Comparison of ENCODE assay signal across 18 cellular contexts in genomic region chrX:116141270-116141669, GRCh38. TPM values are rescaled to one million over a fixed set of nuclear protein-coding genes. Genes with fewer than 3 reads are reported as not detected.
"Had no signal": no experiment of that assay in that cellular context is flagged by ENCODE, and none has a peak within 500 bp of the region (broad histone marks: within the 10 kb centered on the region; RNA-seq: fewer than 3 reads in every experiment).

No MANE protein-coding gene starts in this region.

RNA-seq across cellular contexts. Expression of gene AGTR2, which starts 29.3 kb away (rescaled TPM):
- total RNA-seq: activated naive CD4-positive, alpha-beta T cell treated with anti-CD3 and anti-CD28 coated beads for 36 hours; activated naive CD4-positive, alpha-beta T cell treated with anti-CD3 and anti-CD28 coated beads, Interleukin-2, amount 50 U/mL, for 72 hours; activated naive CD8-positive, alpha-beta T cell treated with anti-CD3 and anti-CD28 coated beads for 36 hours; activated naive CD8-positive, alpha-beta T cell treated with anti-CD3 and anti-CD28 coated beads, Interleukin-2, amount 10 ng/mL, durations not matched to agents 7 days and 5 days; activated T-cell treated with anti-CD3 and anti-CD28 coated beads, Interleukin-2, amount 50 U/mL, for 4 hours; activated T-cell treated with anti-CD3 and anti-CD28 coated beads, Interleukin-2, amount 50 U/mL, for 72 hours; activated T-helper 1 cell treated with anti-CD3 and anti-CD28 coated beads, Interleukin-12 subunit alpha, Interleukin-12 subunit beta, Interleukin-2, Interleukin-4 antibody, amounts not matched to agents 30 ng/mL and 10 ng/mL and 1 ng/mL, durations not matched to agents 14 hours and 24 hours and 36 hours; activated T-helper 17 cell treated with anti-CD3 and anti-CD28 coated beads, Interleukin-2, amount 50 U/mL, for 72 hours; activated T-helper 2 cell treated with anti-CD3 and anti-CD28 coated beads, Interferon-gamma antibody, Interleukin-2, Interleukin-4, amounts not matched to agents 10 μg/mL and 5 μg/mL and 100 μg/mL, durations not matched to agents 14 hours and 24 hours and 36 hours; ascending aorta; astrocyte; body of pancreas; breast epithelium; bronchial epithelial cell; cardiac muscle cell; cardiac septum; cerebellum; chondrocyte had no signal
